ENCODE assay signal across 8 cellular contexts in genomic region chr16:31074073-31074813, GRCh38. TPM values are rescaled to one million over a fixed set of nuclear protein-coding genes. Genes with fewer than 3 reads are reported as not detected.
DNase-seq lines count a peak whose midpoint lies in the region; ATAC-seq, FAIRE-seq and TF ChIP-seq lines count a peak whose summit lies in the region.

TSS of gene ZNF646 (plus strand) at chr16:31074422. CDS start at chr16:31076325, 1,903 bp downstream.
TSS of gene ZNF668 (minus strand) at chr16:31074240. CDS start at chr16:31064459, 9,781 bp downstream.

- H3K4me1 Mint-ChIP-seq in T-cell: peaks cover 39 to 46% (median 45%) of the 10 kb centered on the region in 3 donors

- POLR2A ChIA-PET in T-cell (lab: Charles Lee): interaction anchor here in 1 of 2 donors (0.5 to 1.4 kb wide), 7 partner anchors 41 to 385 kb away, joined by 3 to 11 read pairs (median 4); partner anchors contain the start of genes ARMC5 and KAT8

- ATAC-seq in HG02840 (IDR thresholded peaks at IDR 0.05; ENCODE audit: low FRiP score, unreplicated experiment) (peak; percentile 71), T-cell (replicated peaks in 1 of 4) (peak; percentile 85 to 88 (median 86)), heart left ventricle (peak; percentile 94 to 97 (median 96)), upper lobe of left lung (ENCODE audit: low FRiP score in 2 of 2) (peak; percentile 95 to 98)

- peak within 1 kb of the TSS; percentile 92 to 96 (median 94) for H3K4me3 Mint-ChIP-seq in T-cell

- H3K27me3 Mint-ChIP-seq in T-cell: no peaks in the 10 kb centered on the region

- TF ChIP-seq POLR2A in GM12891 (IDR thresholded peaks at IDR 0.05; ENCODE audit: low read depth, low read length): peak; percentile 92
- TF ChIP-seq POLR2A in heart left ventricle (IDR thresholded peaks at IDR 0.05): peak in 1 of 2 donors; percentile 65
- peak; percentile 48 to 83 (median 74) for TF ChIP-seq POLR2A in upper lobe of left lung (IDR thresholded peaks at IDR 0.05)

- peak within 1 kb of the TSS; percentile 95 to 97 for H3K27ac Mint-ChIP-seq in T-cell

- 0 to 1% (median 1%) methylated on average over 45 to 48 of the region's 48 CpGs for WGBS in adipose tissue, 3 donors
- 0 to 1% (median 0%) methylated on average over 44 to 48 of the region's 48 CpGs for WGBS in heart left ventricle, 4 donors
- WGBS in upper lobe of left lung, 2 donors: 0 to 1% methylated on average over 38 to 48 of the region's 48 CpGs

- CTCF ChIA-PET in T-cell (lab: Charles Lee): interaction anchor here in 1 of 2 donors (0.7 to 1.6 kb wide), 6 partner anchors 40 to 795 kb away, joined by 3 to 15 read pairs (median 4); partner anchors contain the start of genes KAT8 and STX4

- H3K27me3 ChIP-seq in heart left ventricle (no peaks in the 10 kb centered on the region), upper lobe of left lung (no peaks in the 10 kb centered on the region)

- H3K9me3 ChIP-seq in heart left ventricle (no peaks in the 10 kb centered on the region), upper lobe of left lung (no peaks in the 10 kb centered on the region)

- FAIRE-seq in GM12891 (lab: Jason Lieb, UNC): peak; percentile 97

- H3K27ac ChIP-seq in adipose tissue (ENCODE audit: low read depth, low read length) (peak within 1 kb of the TSS; percentile 72), heart left ventricle (peak within 1 kb of the TSS; percentile 87 to 99 (median 96)), upper lobe of left lung (peak within 1 kb of the TSS; percentile 89 to 97 (median 95))

- peak; percentile 94 for DNase-seq in GM12891 (ENCODE audit: insufficient read length, low spot score)
- DNase-seq in NCI-H1436 treated with DMSO at 0.1 percent for 48 hours (lab: John Stamatoyannopoulos, UW): peak; percentile 97
- DNase-seq in T-cell: peak; percentile 89 to 99 (median 98)
- DNase-seq in heart left ventricle: peak; percentile 98 to 99 (median 99)
- peak; percentile 100 for DNase-seq in pons (ENCODE audit: low spot score)
- DNase-seq in upper lobe of left lung: peak; percentile 92 to 100

- H3K4me1 ChIP-seq in heart left ventricle (peaks cover 3 to 39% (median 24%) of the 10 kb centered on the region in 12 donors), upper lobe of left lung (peaks cover 20 to 43% (median 22%) of the 10 kb centered on the region in 4 donors)

- H3K36me3 ChIP-seq in heart left ventricle (peaks cover 0 to 36% (median 30%) of the 10 kb centered on the region in 9 donors), upper lobe of left lung (peaks cover 24 to 33% (median 32%) of the 10 kb centered on the region in 4 donors)

- TF ChIP-seq CTCF in heart left ventricle (IDR thresholded peaks at IDR 0.05) (peak in 1 of 12 donors; percentile 8), upper lobe of left lung (IDR thresholded peaks at IDR 0.05) (peak in 2 of 6 experiments; percentile 2 to 7)

- peaks cover 16% of the 10 kb centered on the region for H3K36me3 Mint-ChIP-seq in T-cell

- no peaks in the 10 kb centered on the region for H3K9me3 Mint-ChIP-seq in T-cell

- TF ChIP-seq EP300 in upper lobe of left lung (IDR thresholded peaks at IDR 0.05): peak in 2 of 4 donors; percentile 72 to 75

- intact Hi-C loops in heart left ventricle (cut with DNase I): loop anchor here (1.0 to 10.0 kb wide), 14 partner anchors 20 to 381 kb away; partner anchors contain the start of genes STX4 (in 7 of the 10), HSD3B7 (in 3 of the 10), VKORC1 (in 2 of the 10) and ARMC5 (in 1 of the 10)

- H3K4me3 ChIP-seq in heart left ventricle (peak within 1 kb of the TSS; percentile 66 to 100 (median 84)), upper lobe of left lung (peak within 1 kb of the TSS; percentile 86 to 97 (median 92))

TF ChIP-seq in GM12891, 5 proteins besides CTCF, POLR2A, EP300 and RAD21:
- TF ChIP-seq SPI1 (IDR thresholded peaks at IDR 0.05; ENCODE audit: low read depth, low read length) (peak; percentile 84), TAF1 (IDR thresholded peaks at IDR 0.05; ENCODE audit: low read depth, low read length) (peak; percentile 83; the same call in 1 of the 2 replicates), POLR2AphosphoS5 (IDR thresholded peaks at IDR 0.05; ENCODE audit: low read depth, low read length) (peak; percentile 91), PAX5 (IDR thresholded peaks at IDR 0.05; ENCODE audit: insufficient read depth, low read length, severe bottlenecking) (no peak), POU2F2 (IDR thresholded peaks at IDR 0.05; ENCODE audit: low read depth, low read length) (peak; percentile 87; the same call in 1 of the 2 replicates)

RNA-seq across cellular contexts. Expression of gene ZNF646, which starts in this region (rescaled TPM):
- polyA plus RNA-seq in GM12891 (2012; ENCODE audit: low read depth, missing spikeins): 8.1 TPM
- total RNA-seq in T-cell (10 to 100 TPM; 21.1 to 47.7 (median 44.1) TPM), heart left ventricle (10 to 100 TPM in 6 of 9 donors, 1 to 10 TPM in 3; 8.3 to 15.5 (median 10.3) TPM), upper lobe of left lung (10 to 100 TPM; 16.7 to 40.9 (median 23.2) TPM)
- polyA plus RNA-seq in adipose tissue (1 to 10 TPM; 4.8 to 5.2 (median 5.2) TPM), heart left ventricle (1 to 10 TPM; 6.4 to 7.6 TPM)

RNA-seq across cellular contexts. Expression of gene ZNF668, which starts in this region (rescaled TPM):
- polyA plus RNA-seq in GM12891 (2012; ENCODE audit: low read depth, missing spikeins): 6.7 TPM
- total RNA-seq in T-cell (10 to 100 TPM; 12.3 to 14.4 (median 14.3) TPM), heart left ventricle (10 to 100 TPM in 2 of 9 donors, 1 to 10 TPM in 7; 3.5 to 11.4 (median 5.8) TPM), upper lobe of left lung (10 to 100 TPM in 4 of 6 donors, 1 to 10 TPM in 2; 8.4 to 21.0 (median 11.4) TPM)
- polyA plus RNA-seq in adipose tissue (1 to 10 TPM; 3.3 to 7.1 (median 6.3) TPM), heart left ventricle (1 to 10 TPM; 6.6 to 9.8 TPM)

Comparison
In these comparisons a context has a peak if more than half of its experiments do, and no peak if none do; other contexts are left out.
1. Peak in every context shown above with its lines: DNase-seq, ATAC-seq, H3K4me3 ChIP-seq and H3K27ac ChIP-seq.